In genomic region chr19:56110515-56111448, GRCh38 we compare ENCODE assay signal across 8 cellular contexts. TPM values are rescaled to one million over a fixed set of nuclear protein-coding genes. Genes with fewer than 3 reads are reported as not detected.
DNase-seq lines count a peak whose midpoint lies in the region; ATAC-seq and TF ChIP-seq lines count a peak whose summit lies in the region.

No MANE protein-coding gene starts in this region.

- H3K27me3 ChIP-seq in brain microvascular endothelial cell (replicated peaks) (no peaks in the 10 kb centered on the region), right lobe of liver (no peaks in the 10 kb centered on the region), thyroid gland (no peaks in the 10 kb centered on the region)

- ATAC-seq in right lobe of liver, result peak; percentile 84 to 95 (median 90)
- no peak for ATAC-seq in HG03135 (IDR thresholded peaks at IDR 0.05; ENCODE audit: unreplicated experiment)
- ATAC-seq in HG02970 (IDR thresholded peaks at IDR 0.05; ENCODE audit: low FRiP score, unreplicated experiment), result no peak

- WGBS in right lobe of liver (ENCODE audit: insufficient coverage, low coverage, low lambda C conversion rate, missing lambda C conversion rate), result 25% methylated on average over 9 of the region's 12 CpGs
- WGBS in thyroid gland, 2 donors, result 26 to 28% methylated on average over 3 to 9 of the region's 12 CpGs

- TF ChIP-seq POLR2A in right lobe of liver (IDR thresholded peaks at IDR 0.05) (no peak), thyroid gland (IDR thresholded peaks at IDR 0.05) (no peak)

- TF ChIP-seq CTCF in brain microvascular endothelial cell (IDR thresholded peaks at IDR 0.05; ENCODE audit: low read depth, low read length, missing control alignments) (no peak), right lobe of liver (IDR thresholded peaks at IDR 0.05) (no peak), thyroid gland (IDR thresholded peaks at IDR 0.05) (no peak), coronary artery (IDR thresholded peaks at IDR 0.05) (no peak)

- H3K36me3 ChIP-seq in brain microvascular endothelial cell (replicated peaks), result peaks cover 3% of the 10 kb centered on the region
- no peaks in the 10 kb centered on the region for H3K36me3 ChIP-seq in right lobe of liver
- H3K36me3 ChIP-seq in thyroid gland, result no peaks in the 10 kb centered on the region

- H3K27ac ChIP-seq in brain microvascular endothelial cell (no peak overlapping the region), right lobe of liver (peak overlapping the region; percentile 38 to 57 (median 43)), thyroid gland (peak overlapping the region; percentile 50 to 79 (median 61)), coronary artery (peak overlapping the region in 1 of 2 donors; percentile 51)

- H3K4me3 ChIP-seq in brain microvascular endothelial cell (ENCODE audit: low read depth, low read length) (no peak overlapping the region), right lobe of liver (no peak overlapping the region), thyroid gland (replicated peaks in 1 of 3) (no peak overlapping the region), coronary artery (no peak overlapping the region)

- peak; percentile 30 for DNase-seq in NCI-H510A (lab: John Stamatoyannopoulos, UW)
- no peak for DNase-seq in NCI-H510A treated with DMSO at 0.1 percent for 48 hours (lab: John Stamatoyannopoulos, UW)
- DNase-seq in brain microvascular endothelial cell, result peak; percentile 7
- DNase-seq in right lobe of liver, result peak; percentile 85 to 90 (median 87)
- DNase-seq in thyroid gland, result peak; percentile 58 to 64
- DNase-seq in coronary artery (ENCODE audit: low spot score), result no peak

- H3K4me1 ChIP-seq in right lobe of liver (peaks cover 0 to 77% (median 43%) of the 10 kb centered on the region in 4 donors), thyroid gland (peaks cover 53 to 90% of the 10 kb centered on the region in 2 donors)

- H3K9me3 ChIP-seq in right lobe of liver (no peaks in the 10 kb centered on the region), thyroid gland (no peaks in the 10 kb centered on the region)

- in situ Hi-C loops in brain microvascular endothelial cell (cut with HindIII; ENCODE audit: low pct_ligation_motif_present, low sequenced_read_pairs), result no loop called here

- intact Hi-C loops in right lobe of liver (cut with DNase I), result no loop called here
- intact Hi-C loops in thyroid gland (cut with DNase I), result no loop called here

RNA-seq across cellular contexts. Expression of gene ZNF787, which starts 10.3 kb away (rescaled TPM):
- total RNA-seq in right lobe of liver (10 to 100 TPM; 15.8 to 26.0 (median 22.5) TPM), thyroid gland (10 to 100 TPM in 3 of 4 donors, 1 to 10 TPM in 1; 7.8 to 21.3 (median 14.2) TPM)

RNA-seq across cellular contexts. Expression of gene ZNF444, which starts 30.3 kb away (rescaled TPM):
- 10 to 100 TPM; 23.2 to 38.4 (median 30.8) TPM for total RNA-seq in right lobe of liver
- 10 to 100 TPM; 35.1 to 53.0 (median 45.5) TPM for total RNA-seq in thyroid gland

Comparison
In these comparisons a context has a peak if more than half of its experiments do, and no peak if none do; other contexts are left out.
1. DNase-seq: peak in NCI-H510A (single experiment), brain microvascular endothelial cell (single experiment), right lobe of liver (3 of 3) and thyroid gland (2 of 2); none in NCI-H510A treated with DMSO at 0.1 percent for 48 hours (single experiment) and coronary artery (single experiment).
2. ATAC-seq: peak in right lobe of liver (4 of 4); none in HG03135 (single experiment) and HG02970 (single experiment).